16 cellular contexts compared by ENCODE assay signal in the genomic region with DNA sequence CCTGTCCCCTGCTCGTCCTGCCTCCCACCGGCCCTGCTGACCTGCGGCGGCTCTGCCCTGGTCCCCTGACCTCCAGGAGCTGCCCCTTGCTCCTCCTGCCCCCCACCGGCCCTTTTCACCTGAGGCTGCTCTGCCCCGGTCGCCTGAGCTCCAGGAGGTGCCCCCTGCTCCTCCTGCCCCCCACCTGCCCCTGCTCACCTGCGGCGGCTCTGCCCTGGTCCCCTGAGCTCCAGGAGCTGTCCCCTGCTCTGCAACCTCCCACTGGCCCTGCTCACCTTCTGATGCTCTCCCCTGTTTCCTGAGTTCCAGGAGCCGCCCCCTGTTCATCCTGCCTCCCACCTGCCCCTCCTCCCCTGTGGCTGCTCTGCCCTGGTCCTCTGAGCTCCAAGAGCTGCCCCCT.
"Had no signal": no experiment of that assay in that cellular context is flagged by ENCODE, and none has a peak within 500 bp of the region (broad histone marks: within the 10 kb centered on the region; RNA-seq: fewer than 3 reads in every experiment).

No MANE protein-coding gene starts in this region.

- H3K4me1 Mint-ChIP-seq: nephron progenitor cell had no signal

- FAIRE-seq: urothelium cell line had no signal

- H3K4me1 ChIP-seq: colonic mucosa, foreskin keratinocyte had no signal

- H3K36me3 ChIP-seq: colonic mucosa had no signal

- H3K4me3 Mint-ChIP-seq: naive thymus-derived CD4-positive, alpha-beta T cell; nephron progenitor cell had no signal

- ATAC-seq: left colon; left ventricle myocardium superior; naive thymus-derived CD4-positive, alpha-beta T cell; sciatic nerve had no signal

- DNase-seq: colonic mucosa; dermis blood vessel endothelial cell; foreskin keratinocyte; head of caudate nucleus; left ventricle myocardium superior; naive thymus-derived CD4-positive, alpha-beta T cell; nephron progenitor cell; stimulated activated CD4-positive, alpha-beta T cell treated with anti-CD3 and anti-CD28 coated beads, Interleukin-2, amount 100 ng/mL, for 24 hours; stimulated activated CD4-positive, alpha-beta T cell treated with anti-CD3 and anti-CD28 coated beads, Interleukin-4, amount 100 ng/mL, for 4 hours; stimulated activated naive CD4-positive, alpha-beta T cell treated with Interleukin-2 at 50 U/mL for 16 hours; trophoblast cell had no signal

- H3K27ac ChIP-seq: colonic mucosa, foreskin keratinocyte, hepatocyte, skin epidermis had no signal

- H3K27ac Mint-ChIP-seq: naive thymus-derived CD4-positive, alpha-beta T cell; nephron progenitor cell had no signal

- H3K27me3 ChIP-seq: colonic mucosa, foreskin keratinocyte, hepatocyte had no signal

- H3K4me3 ChIP-seq: colonic mucosa, hepatocyte, skin epidermis had no signal

- H3K9me3 ChIP-seq: colonic mucosa had no signal
